In the genomic region with DNA sequence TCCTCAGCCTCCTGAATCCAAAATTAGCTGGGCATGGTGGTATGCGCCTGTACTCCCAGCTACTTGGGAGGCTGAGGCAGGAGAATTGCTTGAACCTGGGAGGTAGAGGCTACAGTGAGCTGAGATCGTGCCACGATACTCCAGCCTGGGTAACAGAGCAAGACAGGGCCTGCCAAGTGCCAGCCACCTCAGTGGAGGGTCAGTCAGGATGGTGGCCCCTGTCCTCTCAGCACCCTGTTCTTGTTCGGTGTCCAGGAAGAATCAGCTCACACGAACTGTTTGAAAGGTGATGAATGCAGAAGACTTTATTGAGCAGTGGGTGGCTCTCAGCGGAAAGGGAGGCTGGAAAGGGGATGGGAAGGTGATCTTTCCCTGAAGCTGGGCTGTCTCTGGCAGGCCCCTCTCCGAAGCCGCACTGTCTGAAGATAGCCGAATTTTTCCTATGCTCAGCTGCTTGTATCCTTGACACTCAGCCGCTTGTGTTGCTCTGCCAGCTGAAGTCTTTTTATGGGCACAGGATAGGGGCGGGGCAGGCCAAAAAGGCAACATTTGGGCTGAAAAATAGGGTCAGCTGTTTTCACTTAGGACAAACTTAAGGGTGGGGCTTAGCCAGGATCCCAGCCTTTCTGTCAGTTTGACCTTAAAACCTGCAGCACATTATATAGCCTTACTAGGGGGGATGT, we compare ENCODE assay signal across 12 cellular contexts. TPM values are rescaled to one million over a fixed set of nuclear protein-coding genes. Genes with fewer than 3 reads are reported as not detected.
A peak's percentile ranks its signal among the peaks of the same experiment; 100 is the strongest.
DNase-seq lines count a peak whose midpoint lies in the region; ATAC-seq and TF ChIP-seq lines count a peak whose summit lies in the region.
"Had no signal": no experiment of that assay in that cellular context is flagged by ENCODE, and none has a peak within 500 bp of the region (broad histone marks: within the 10 kb centered on the region; RNA-seq: fewer than 3 reads in every experiment).

No MANE protein-coding gene starts in this region.

- no peaks in the 10 kb centered on the region for H3K9me3 ChIP-seq in IMR-90 (ENCODE audit: control insufficient read depth, insufficient read depth, low read length)
- no peaks in the 10 kb centered on the region for H3K9me3 ChIP-seq in lung (ENCODE audit: control insufficient read depth in 2 of 2, insufficient read depth in 1 of 2, low read length in 1 of 2)
- no peaks in the 10 kb centered on the region for H3K9me3 ChIP-seq in thyroid gland

- no peak overlapping the region for H3K4me2 ChIP-seq in IMR-90 (ENCODE audit: low read depth, low read length)

- H4K20me1 ChIP-seq in IMR-90 (ENCODE audit: insufficient read depth, low read length), result peaks cover 81% of the 10 kb centered on the region

- H2BK5ac ChIP-seq in IMR-90 (ENCODE audit: low read depth, low read length, poor library complexity, severe bottlenecking), result no peak overlapping the region

- H3K27ac ChIP-seq in IMR-90 (ENCODE audit: insufficient read depth, low read length) (no peak overlapping the region), lung (ENCODE audit: low read depth in 1 of 2, low read length in 1 of 2) (no peak overlapping the region), thyroid gland (peak overlapping the region in 2 of 3 donors; percentile 10 to 52)

- no TSS peak for BruUV-seq in IMR-90 (replicated peaks; lab: Mats Ljungman, UMichigan)

- TF ChIP-seq CTCF in IMR-90 (conservative IDR thresholded peaks at IDR 0.05; ENCODE audit: low read depth, low read length), result no peak
- TF ChIP-seq CTCF in lung (IDR thresholded peaks at IDR 0.05; ENCODE audit: control extremely low read depth, extremely low read depth), result no peak
- TF ChIP-seq CTCF in thyroid gland (IDR thresholded peaks at IDR 0.05), result no peak

- no peak overlapping the region for H2AFZ ChIP-seq in IMR-90 (replicated peaks; ENCODE audit: low read length, poor library complexity)

- H3K4ac ChIP-seq in IMR-90 (ENCODE audit: low read depth, low read length), result no peak overlapping the region

- dilution Hi-C loops in IMR-90 (cut with HindIII; ENCODE audit: low sequenced_read_pairs, unreplicated experiment), result no loop called here

- no peak overlapping the region for H4K91ac ChIP-seq in IMR-90 (ENCODE audit: insufficient read depth, low read depth, low read length)

- peaks cover 7% of the 10 kb centered on the region for H3K4me1 ChIP-seq in IMR-90 (ENCODE audit: control insufficient read depth, insufficient read depth, low read length)
- peaks cover 10 to 15% of the 10 kb centered on the region in 2 donors for H3K4me1 ChIP-seq in lung (ENCODE audit: control insufficient read depth in 2 of 2, insufficient read depth in 2 of 2, low read length in 2 of 2)
- peaks cover 19 to 25% of the 10 kb centered on the region in 2 donors for H3K4me1 ChIP-seq in thyroid gland

- H3K56ac ChIP-seq in IMR-90 (ENCODE audit: extremely low read depth, insufficient read depth, low read length), result no peak overlapping the region

- CTCF ChIA-PET in IMR-90 (lab: Yijun Ruan, JAX), result interaction anchor here (0.6 kb wide), 1 partner anchor 21 kb away, joined by 4 read pairs; no protein-coding TSS in a partner anchor

- no peak overlapping the region for H2BK20ac ChIP-seq in IMR-90 (ENCODE audit: low read depth, low read length)

- H3K79me1 ChIP-seq in IMR-90 (ENCODE audit: low read depth in 1 of 2, low read length in 2 of 2), result peaks cover 0 to 78% of the 10 kb centered on the region in 2 experiments; a peak in 2 of 4 replicates

- TF ChIP-seq RAD21 in IMR-90 (IDR thresholded peaks at IDR 0.05; ENCODE audit: low read length), result no peak

- H3K9me3 Mint-ChIP-seq in activated T-cell treated with anti-CD3 and anti-CD28 coated beads, Interleukin-2, amount 50 U/mL, for 4 hours, result no peaks in the 10 kb centered on the region

- TF ChIP-seq POLR2A in IMR-90 (IDR thresholded peaks at IDR 0.05; ENCODE audit: low read depth, low read length) (no peak), thyroid gland (IDR thresholded peaks at IDR 0.05) (no peak)

- no peak overlapping the region for H2BK15ac ChIP-seq in IMR-90 (ENCODE audit: low read depth, low read length)

- no peak overlapping the region for H2AK9ac ChIP-seq in IMR-90 (replicated peaks; ENCODE audit: low read depth, low read length, poor library complexity)

- H3K27me3 Mint-ChIP-seq in activated T-cell treated with anti-CD3 and anti-CD28 coated beads, Interleukin-2, amount 50 U/mL, for 4 hours (ENCODE audit: low read depth), result no peaks in the 10 kb centered on the region

- 60% methylated on average over 6 of the region's 11 CpGs; no CpG with 5 or more reads in 1 of the 2 experiments for WGBS in IMR-90 (ENCODE audit: extremely low coverage in 2 of 2, insufficient read length in 1 of 2), 2 experiments
- WGBS in lung, 2 donors, result 77 to 85% methylated on average over 11 of the region's 11 CpGs
- 74 to 77% methylated on average over 11 of the region's 11 CpGs for WGBS in thyroid gland, 2 donors

- H3K36me3 Mint-ChIP-seq in activated T-cell treated with anti-CD3 and anti-CD28 coated beads, Interleukin-2, amount 50 U/mL, for 4 hours (ENCODE audit: insufficient read depth), result peaks cover 5% of the 10 kb centered on the region

- peaks cover 4% of the 10 kb centered on the region for H3K9me1 ChIP-seq in IMR-90 (ENCODE audit: insufficient read depth, low read length)

- H3K18ac ChIP-seq in IMR-90 (ENCODE audit: low read depth, low read length), result no peak overlapping the region

- no peak overlapping the region for H3K4me3 Mint-ChIP-seq in activated T-cell treated with anti-CD3 and anti-CD28 coated beads, Interleukin-2, amount 50 U/mL, for 4 hours

- H3K9ac ChIP-seq in IMR-90 (ENCODE audit: low read depth, low read length), result no peak overlapping the region

- no peak overlapping the region for H4K8ac ChIP-seq in IMR-90 (ENCODE audit: low read depth in 2 of 2, low read length in 2 of 2)

- no peak overlapping the region for H3K14ac ChIP-seq in IMR-90 (replicated peaks; ENCODE audit: low read depth, low read length)

- H3K27me3 ChIP-seq in IMR-90 (ENCODE audit: control insufficient read depth, insufficient read depth, low read length) (no peaks in the 10 kb centered on the region), lung (ENCODE audit: control insufficient read depth, insufficient read depth) (no peaks in the 10 kb centered on the region), thyroid gland (no peaks in the 10 kb centered on the region)

- no peak overlapping the region for H2AK5ac ChIP-seq in IMR-90 (ENCODE audit: low read depth, low read length)

- peak; percentile 25 for ATAC-seq in IMR-90 (ENCODE audit: low read depth)
- no peak for ATAC-seq in lung (ENCODE audit: insufficient read depth, low FRiP score)
- ATAC-seq in GM18907 (IDR thresholded peaks at IDR 0.05; ENCODE audit: unreplicated experiment), result no peak
- ATAC-seq in activated T-cell treated with anti-CD3 and anti-CD28 coated beads, Interleukin-2, amount 50 U/mL, for 4 hours, result no peak

- intact Hi-C loops in IMR-90 (cut with micrococcal nuclease) (no loop called here), thyroid gland (cut with DNase I) (no loop called here)

- in situ Hi-C loops in IMR-90 (cut with MboI; ENCODE audit: low sequenced_read_pairs), result no loop called here

- no peak overlapping the region for H3K4me3 ChIP-seq in IMR-90 (ENCODE audit: insufficient read depth, low read depth, low read length)
- H3K4me3 ChIP-seq in lung, result no peak overlapping the region
- H3K4me3 ChIP-seq in thyroid gland (replicated peaks in 1 of 3), result no peak overlapping the region

- 0 out of 2 replicates have a peak overlapping the region, but pooled peaks have one; percentile 80 for H3K23ac ChIP-seq in IMR-90 (ENCODE audit: low read depth, low read length)

- H4K5ac ChIP-seq in IMR-90 (ENCODE audit: low read depth, low read length), result no peak overlapping the region

- no peak overlapping the region for H2BK120ac ChIP-seq in IMR-90 (ENCODE audit: low read depth, low read length)

- POLR2A ChIA-PET in IMR-90 (lab: Charles Lee; ENCODE audit: unreplicated experiment), result no interaction called here

- H3K4me1 Mint-ChIP-seq in activated T-cell treated with anti-CD3 and anti-CD28 coated beads, Interleukin-2, amount 50 U/mL, for 4 hours (ENCODE audit: low read depth), result peaks cover 28% of the 10 kb centered on the region

- no peak for DNase-seq in IMR-90
- DNase-seq in dermis blood vessel endothelial cell, result peak; percentile 15
- DNase-seq in lung (ENCODE audit: low spot score), result peak; percentile 33
- DNase-seq in thyroid gland, result peak in 1 of 2 donors; percentile 27
- DNase-seq in stimulated activated naive CD4-positive, alpha-beta T cell treated with Interleukin-2 at 50 U/mL for 16 hours (lab: John Stamatoyannopoulos, UW), result no peak
- no peak for DNase-seq in NCI-H345 (lab: John Stamatoyannopoulos, UW)
- DNase-seq in activated T-cell treated with anti-CD3 and anti-CD28 coated beads, Interleukin-2, amount 50 U/mL, for 4 hours, result no peak
- DNase-seq: activated CD4-positive, CD25-positive, alpha-beta regulatory T cell treated with anti-CD3 and anti-CD28 coated beads, Interleukin-2, amount 50 U/mL, for 72 hours; activated naive CD4-positive, alpha-beta T cell treated with Interleukin-2 at 50 U/mL for 16 hours; NCI-H2029 treated with DMSO at 0.1 percent for 48 hours; stimulated activated CD4-positive, alpha-beta T cell treated with anti-CD3 and anti-CD28 coated beads, Interleukin-12 subunit alpha, Interleukin-12 subunit beta, amount 100 ng/mL, for 4 hours had no signal

- H3K36me3 ChIP-seq in IMR-90 (ENCODE audit: control insufficient read depth, insufficient read depth, low read length) (no peaks in the 10 kb centered on the region; the same call in 1 of the 2 replicates), lung (ENCODE audit: control insufficient read depth in 2 of 2, insufficient read depth in 2 of 2, low read length in 2 of 2) (no peaks in the 10 kb centered on the region), thyroid gland (no peaks in the 10 kb centered on the region)

TF ChIP-seq in IMR-90, 13 proteins besides CTCF, POLR2A, EP300 and RAD21 (continues in another document):
- no peak for TF ChIP-seq RFX5 (IDR thresholded peaks at IDR 0.05; ENCODE audit: low read depth, low read length)

RNA-seq across cellular contexts. Expression of a gene that starts 50.9 kb away (rescaled TPM):
- total RNA-seq in IMR-90 (2012; rRNA removed), result 12.7 and 17.5 TPM in 2 replicates
- polyA plus RNA-seq in IMR-90 (2012; rRNA removed), result 23.3 and 24.8 TPM in 2 replicates
- polyA plus RNA-seq in IMR-90 (2012; cell fraction: cytosol; rRNA removed), result 10.4 and 11.4 TPM in 2 replicates
- polyA plus RNA-seq in IMR-90 (2012; cell fraction: nucleus; rRNA removed; ENCODE audit: low replicate concordance), result 5.9 and 25.7 TPM in 2 replicates
- total RNA-seq in dermis blood vessel endothelial cell, result 20.6 and 36.8 TPM in 2 replicates
- total RNA-seq in lung, result 10 to 100 TPM; 29.4 to 29.5 TPM
- 10 to 100 TPM; 16.2 to 25.4 TPM for polyA plus RNA-seq in lung
- 10 to 100 TPM; 22.8 to 31.4 (median 25.8) TPM for total RNA-seq in thyroid gland
- 10 to 100 TPM; 25.9 to 31.9 (median 26.6) TPM for total RNA-seq in activated T-cell treated with anti-CD3 and anti-CD28 coated beads, Interleukin-2, amount 50 U/mL, for 4 hours

Comparison
In these comparisons a context has a peak if more than half of its experiments do, and no peak if none do; other contexts are left out.
1. DNase-seq: peak in dermis blood vessel endothelial cell (single experiment) and lung (single experiment); none in IMR-90 (single experiment), stimulated activated naive CD4-positive, alpha-beta T cell treated with Interleukin-2 at 50 U/mL for 16 hours (single experiment), NCI-H345 (single experiment) and activated T-cell treated with anti-CD3 and anti-CD28 coated beads, Interleukin-2, amount 50 U/mL, for 4 hours (single experiment).
2. H3K27ac ChIP-seq: peak in thyroid gland (2 of 3); none in IMR-90 (single experiment) and lung (0 of 2).